18 cellular contexts compared by ENCODE assay signal in the genomic region with DNA sequence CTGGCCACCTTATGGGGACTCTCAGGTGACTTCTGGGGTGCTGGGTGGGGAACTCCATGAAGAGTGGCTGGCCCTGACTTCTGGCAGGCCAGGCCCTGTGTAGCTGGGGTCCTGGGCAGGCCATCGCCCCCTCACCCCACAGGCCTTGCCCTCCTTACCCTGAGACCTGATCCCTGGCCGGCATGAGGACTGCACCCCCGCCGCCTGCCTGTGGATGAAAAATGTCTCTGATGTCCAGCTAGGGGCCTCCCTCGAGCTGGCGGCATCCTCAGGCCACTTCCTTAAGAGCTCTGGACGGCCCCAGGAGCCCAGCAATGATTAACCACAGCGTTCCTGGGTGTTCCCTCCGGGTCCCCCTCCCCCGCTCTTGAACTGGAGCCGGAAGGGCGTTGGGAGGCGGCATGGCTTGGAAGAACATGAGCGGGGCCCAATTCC. TPM values are rescaled to one million over a fixed set of nuclear protein-coding genes. Genes with fewer than 3 reads are reported as not detected.
DNase-seq lines count a peak whose midpoint lies in the region; ATAC-seq and TF ChIP-seq lines count a peak whose summit lies in the region.
"Had no signal": no experiment of that assay in that cellular context is flagged by ENCODE, and none has a peak within 500 bp of the region (broad histone marks: within the 10 kb centered on the region; RNA-seq: fewer than 3 reads in every experiment).

No MANE protein-coding gene starts in this region.

- no peak overlapping the region for H3K4ac ChIP-seq in neuronal stem cell (ENCODE audit: low read length)

- no peaks in the 10 kb centered on the region for H3F3A ChIP-seq in PC-9 (ENCODE audit: insufficient read depth, low read depth)

- H3K4me2 ChIP-seq in PC-9: peak overlapping the region; percentile 14; the same call in 1 of the 2 replicates
- H3K4me2 ChIP-seq in neuronal stem cell (ENCODE audit: insufficient read depth, low read length, poor library complexity, severe bottlenecking): no peak overlapping the region
- H3K4me2 ChIP-seq: neural progenitor cell had no signal

- intact Hi-C loops in Caco-2 (cut with micrococcal nuclease; ENCODE audit: unreplicated experiment) (no loop called here), PC-9 (cut with micrococcal nuclease; ENCODE audit: unreplicated experiment) (loop anchor here (1.0 kb wide), 1 partner anchor 78 kb away; no protein-coding TSS in a partner anchor)

- no peak overlapping the region for H3K23ac ChIP-seq in neuronal stem cell (ENCODE audit: low read depth, low read length, poor library complexity)

- H3K14ac ChIP-seq in neuronal stem cell (ENCODE audit: low read length): no peak overlapping the region

- H2BK12ac ChIP-seq in neuronal stem cell (ENCODE audit: low read length): no peak overlapping the region

- H3K4me3 ChIP-seq in Caco-2 (ENCODE audit: low read depth, low read length): no peak overlapping the region
- no peak overlapping the region for H3K4me3 ChIP-seq in PC-9
- H3K4me3 ChIP-seq in kidney epithelial cell (ENCODE audit: low read depth, low read length): no peak overlapping the region
- H3K4me3 ChIP-seq in neuronal stem cell (ENCODE audit: low read length in 2 of 2): no peak overlapping the region
- H3K4me3 ChIP-seq: coronary artery, neural progenitor cell, SK-N-MC had no signal

- H2AK5ac ChIP-seq in neuronal stem cell (ENCODE audit: low read depth, low read length): peak overlapping the region; percentile 49

- H3K4me1 ChIP-seq in Caco-2: peaks cover 12% of the 10 kb centered on the region
- H3K4me1 ChIP-seq in PC-9 (replicated peaks; ENCODE audit: insufficient read depth): peaks cover 12% of the 10 kb centered on the region
- H3K4me1 ChIP-seq in neuronal stem cell (ENCODE audit: control insufficient read depth in 2 of 2, insufficient read depth in 1 of 2, low read depth in 1 of 2, low read length in 2 of 2): peaks cover 0 to 4% of the 10 kb centered on the region in 2 donors
- H3K4me1 ChIP-seq: neural progenitor cell had no signal

- WGBS in neuronal stem cell (ENCODE audit: extremely low coverage in 2 of 2, insufficient read length in 2 of 2, insufficient replicate concordance in 1 of 2), 2 donors: no CpG with 5 or more reads among the region's 14 CpGs

- H3K27me3 Mint-ChIP-seq in Caco-2 (ENCODE audit: insufficient read depth, unreplicated experiment): no peaks in the 10 kb centered on the region
- peaks cover 5% of the 10 kb centered on the region for H3K27me3 Mint-ChIP-seq in activated CD4-positive, alpha-beta T cell treated with anti-CD3 and anti-CD28 coated beads, Interleukin-2, amount 10 ng/mL, durations not matched to agents 7 days and 5 days

- TF ChIP-seq CTCF in Caco-2 (IDR thresholded peaks at IDR 0.05; ENCODE audit: insufficient read depth in 1 of 2, low read depth in 1 of 2, low read length in 1 of 2, severe bottlenecking in 1 of 2, unreplicated experiment in 1 of 2): no peak
- peak; percentile 47; the same call in 1 of the 2 replicates for TF ChIP-seq CTCF in PC-9 (conservative IDR thresholded peaks at IDR 0.05)
- TF ChIP-seq CTCF in kidney epithelial cell (IDR thresholded peaks at IDR 0.05; ENCODE audit: insufficient read depth, low read length, poor library complexity, severe bottlenecking): peak; percentile 55

- no peak overlapping the region for H4K91ac ChIP-seq in neuronal stem cell (ENCODE audit: low read depth, low read length, poor library complexity)

- POLR2A ChIA-PET in Caco-2 (lab: Charles Lee) (no interaction called here), PC-9 (lab: Charles Lee; ENCODE audit: unreplicated experiment) (no interaction called here)
- POLR2A ChIA-PET in activated CD4-positive, alpha-beta T cell treated with anti-CD3 and anti-CD28 coated beads, Interleukin-2, amount 10 ng/mL, durations not matched to agents 7 days and 5 days (lab: Charles Lee): no interaction called here

- no peaks in the 10 kb centered on the region for H3K9me3 Mint-ChIP-seq in Caco-2 (ENCODE audit: unreplicated experiment)
- H3K9me3 Mint-ChIP-seq in activated CD4-positive, alpha-beta T cell treated with anti-CD3 and anti-CD28 coated beads, Interleukin-2, amount 10 ng/mL, durations not matched to agents 7 days and 5 days: no peaks in the 10 kb centered on the region
- H3K9me3 Mint-ChIP-seq: activated naive CD4-positive, alpha-beta T cell treated with anti-CD3 and anti-CD28 coated beads for 36 hours; memory B cell; neural progenitor cell had no signal

- H3K27ac ChIP-seq in PC-9: no peak overlapping the region
- no peak overlapping the region for H3K27ac ChIP-seq in neuronal stem cell (replicated peaks; ENCODE audit: low read length)
- H3K27ac ChIP-seq: coronary artery, neural progenitor cell, SK-N-MC had no signal

- no peaks in the 10 kb centered on the region for H3K36me3 Mint-ChIP-seq in Caco-2 (ENCODE audit: insufficient read depth, unreplicated experiment)
- H3K36me3 Mint-ChIP-seq in activated CD4-positive, alpha-beta T cell treated with anti-CD3 and anti-CD28 coated beads, Interleukin-2, amount 10 ng/mL, durations not matched to agents 7 days and 5 days (ENCODE audit: low read depth): no peaks in the 10 kb centered on the region
- H3K36me3 Mint-ChIP-seq: memory B cell, neural progenitor cell had no signal

- no peak overlapping the region for H2AFZ ChIP-seq in PC-9
- no peak overlapping the region for H2AFZ ChIP-seq in neuronal stem cell (ENCODE audit: low read length)
- H2AFZ ChIP-seq: neural progenitor cell had no signal

- peak; percentile 75 to 81 for DNase-seq in Caco-2
- peak; percentile 66 to 84 for DNase-seq in PC-9
- DNase-seq in kidney epithelial cell (ENCODE audit: low read depth): peak; percentile 70
- no peak for DNase-seq in neuronal stem cell (ENCODE audit: low spot score)
- no peak for DNase-seq in activated CD4-positive, alpha-beta T cell treated with anti-CD3 and anti-CD28 coated beads, Interleukin-2, amount 10 ng/mL, durations not matched to agents 7 days and 5 days
- no peak for DNase-seq in RPMI8226
- no peak for DNase-seq in anterior cingulate cortex (lab: John Stamatoyannopoulos, UW)
- DNase-seq: activated CD4-positive, CD25-positive, alpha-beta regulatory T cell treated with anti-CD3 and anti-CD28 coated beads, Interleukin-2, amount 50 U/mL, for 72 hours; activated naive CD4-positive, alpha-beta T cell treated with anti-CD3 and anti-CD28 coated beads for 36 hours; NCI-H2107; stimulated activated CD4-positive, alpha-beta T cell treated with anti-CD3 and anti-CD28 coated beads, Interleukin-2, amount 100 ng/mL, for 24 hours; T1000 had no signal

- H3K4me1 Mint-ChIP-seq in Caco-2 (ENCODE audit: low read depth, unreplicated experiment): no peaks in the 10 kb centered on the region
- no peaks in the 10 kb centered on the region for H3K4me1 Mint-ChIP-seq in activated CD4-positive, alpha-beta T cell treated with anti-CD3 and anti-CD28 coated beads, Interleukin-2, amount 10 ng/mL, durations not matched to agents 7 days and 5 days
- H3K4me1 Mint-ChIP-seq: memory B cell had no signal

- no peaks in the 10 kb centered on the region for H3K79me2 ChIP-seq in PC-9 (ENCODE audit: low read depth)

- H3K4me3 Mint-ChIP-seq in Caco-2 (ENCODE audit: unreplicated experiment): no peak overlapping the region
- no peak overlapping the region for H3K4me3 Mint-ChIP-seq in activated CD4-positive, alpha-beta T cell treated with anti-CD3 and anti-CD28 coated beads, Interleukin-2, amount 10 ng/mL, durations not matched to agents 7 days and 5 days
- H3K4me3 Mint-ChIP-seq: activated naive CD4-positive, alpha-beta T cell treated with anti-CD3 and anti-CD28 coated beads for 36 hours; memory B cell; neural progenitor cell had no signal

- CTCF ChIA-PET in Caco-2 (lab: Charles Lee): interaction anchor here (0.9 kb wide), 1 partner anchor 20 kb away, joined by 3 read pairs; no protein-coding TSS in a partner anchor
- CTCF ChIA-PET in PC-9 (lab: Charles Lee): interaction anchor here (0.6 kb wide), 1 partner anchor 935 kb away, joined by 3 read pairs; no protein-coding TSS in a partner anchor
- CTCF ChIA-PET in activated CD4-positive, alpha-beta T cell treated with anti-CD3 and anti-CD28 coated beads, Interleukin-2, amount 10 ng/mL, durations not matched to agents 7 days and 5 days (lab: Charles Lee): no interaction called here

- ATAC-seq in HG02840 (IDR thresholded peaks at IDR 0.05; ENCODE audit: low FRiP score, unreplicated experiment): no peak

- no peak overlapping the region for H3K9ac ChIP-seq in neuronal stem cell (ENCODE audit: low read depth, low read length, poor library complexity)
- H3K9ac ChIP-seq: neural progenitor cell had no signal

- H4K8ac ChIP-seq in neuronal stem cell (ENCODE audit: low read depth, low read length): no peak overlapping the region

- H3K27me3 ChIP-seq in Caco-2 (replicated peaks; ENCODE audit: control insufficient read depth, insufficient read depth, low read length) (no peaks in the 10 kb centered on the region), PC-9 (ENCODE audit: insufficient read depth, low read depth) (no peaks in the 10 kb centered on the region), kidney epithelial cell (ENCODE audit: control insufficient read depth, insufficient read depth, low read length) (no peaks in the 10 kb centered on the region), neuronal stem cell (ENCODE audit: control insufficient read depth in 3 of 3, insufficient read depth in 3 of 3, low read depth in 1 of 3, low read length in 3 of 3) (peaks cover 0 to 25% (median 0%) of the 10 kb centered on the region in 3 experiments)
- H3K27me3 ChIP-seq: neural progenitor cell had no signal

- no peak overlapping the region for H2BK15ac ChIP-seq in neuronal stem cell (ENCODE audit: low read length)

- no peaks in the 10 kb centered on the region for H4K20me1 ChIP-seq in PC-9 (ENCODE audit: insufficient read depth)

- H3K9me3 ChIP-seq in Caco-2 (no peaks in the 10 kb centered on the region), PC-9 (ENCODE audit: insufficient read depth, low read depth) (no peaks in the 10 kb centered on the region), neuronal stem cell (replicated peaks in 1 of 2; ENCODE audit: control insufficient read depth in 2 of 2, insufficient read depth in 1 of 2, low read depth in 1 of 2, low read length in 2 of 2) (no peaks in the 10 kb centered on the region)

- no peaks in the 10 kb centered on the region for H3K9me2 ChIP-seq in PC-9 (ENCODE audit: insufficient read depth)

- H2BK120ac ChIP-seq in neuronal stem cell (ENCODE audit: low read depth, low read length): no peak overlapping the region

- H2BK5ac ChIP-seq in neuronal stem cell (ENCODE audit: low read length): no peak overlapping the region

- BruUV-seq in Caco-2 (replicated peaks; lab: Mats Ljungman, UMichigan) (no TSS peak), PC-9 (replicated peaks; lab: Mats Ljungman, UMichigan) (no TSS peak)

- H3K18ac ChIP-seq in neuronal stem cell (ENCODE audit: low read length): peak overlapping the region; percentile 50

- H3K79me1 ChIP-seq in neuronal stem cell (ENCODE audit: low read depth, low read length): no peaks in the 10 kb centered on the region

- H3K36me3 ChIP-seq in Caco-2 (ENCODE audit: control insufficient read depth, insufficient read depth, low read length) (no peaks in the 10 kb centered on the region), PC-9 (ENCODE audit: low read depth) (no peaks in the 10 kb centered on the region), kidney epithelial cell (ENCODE audit: control insufficient read depth, insufficient read depth, low read length) (no peaks in the 10 kb centered on the region), neuronal stem cell (replicated peaks in 1 of 2; ENCODE audit: control insufficient read depth in 2 of 2, insufficient read depth in 2 of 2, low read length in 2 of 2) (no peaks in the 10 kb centered on the region)
- H3K36me3 ChIP-seq: neural progenitor cell had no signal

- no peak overlapping the region for H3K27ac Mint-ChIP-seq in Caco-2 (ENCODE audit: unreplicated experiment)
- no peak overlapping the region for H3K27ac Mint-ChIP-seq in activated CD4-positive, alpha-beta T cell treated with anti-CD3 and anti-CD28 coated beads, Interleukin-2, amount 10 ng/mL, durations not matched to agents 7 days and 5 days
- H3K27ac Mint-ChIP-seq: activated naive CD4-positive, alpha-beta T cell treated with anti-CD3 and anti-CD28 coated beads for 36 hours; memory B cell; neural progenitor cell had no signal

RNA-seq across cellular contexts. Expression of a gene that starts 31.8 kb away (rescaled TPM):
- total RNA-seq in Caco-2 (2022): 4.7 and 6.2 TPM in 2 replicates
- not detected in 2 replicates for total RNA-seq in PC-9 (2021)
- 2.8 and 4.5 TPM in 2 replicates for total RNA-seq in kidney epithelial cell
- 0.08 TPM for polyA plus RNA-seq in neuronal stem cell (2013, experiment 1 of 2)
- 0.06 TPM for polyA plus RNA-seq in neuronal stem cell (2013, experiment 2 of 2)
- total RNA-seq in activated CD4-positive, alpha-beta T cell treated with anti-CD3 and anti-CD28 coated beads, Interleukin-2, amount 10 ng/mL, durations not matched to agents 7 days and 5 days: not detected
- total RNA-seq: activated naive CD4-positive, alpha-beta T cell treated with anti-CD3 and anti-CD28 coated beads for 36 hours; OCI-LY7 had no signal

Comparison
In these comparisons a context has a peak if more than half of its experiments do, and no peak if none do; other contexts are left out.
1. DNase-seq: peak in Caco-2 (2 of 2), PC-9 (2 of 2) and kidney epithelial cell (single experiment); none in neuronal stem cell (single experiment), activated CD4-positive, alpha-beta T cell treated with anti-CD3 and anti-CD28 coated beads, Interleukin-2, amount 10 ng/mL, durations not matched to agents 7 days and 5 days (single experiment), RPMI8226 (single experiment) and anterior cingulate cortex (0 of 58).
2. CTCF ChIP-seq: peak in PC-9 (single experiment) and kidney epithelial cell (single experiment); none in Caco-2 (0 of 2).